Comparison of ENCODE assay signal across 18 cellular contexts in the genomic region with DNA sequence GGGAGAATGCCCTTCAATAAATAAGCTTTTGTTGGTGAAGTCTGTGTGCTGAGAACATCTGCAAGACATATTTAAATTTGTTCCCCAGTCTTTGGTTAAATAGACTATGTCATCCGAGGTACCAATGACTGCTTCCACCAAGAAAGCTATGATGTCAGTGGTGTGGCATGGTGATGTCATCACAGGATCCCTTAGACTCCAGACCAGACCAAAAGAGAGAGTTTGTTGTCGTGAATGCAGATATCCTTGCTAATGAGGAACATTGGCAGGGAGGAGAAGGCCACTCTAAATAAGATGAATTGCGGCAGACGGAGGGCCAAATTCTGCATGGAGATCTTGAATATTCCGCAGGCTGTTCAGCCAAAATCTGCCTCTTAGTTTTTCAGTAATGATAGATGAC. TPM values are rescaled to one million over a fixed set of nuclear protein-coding genes. Genes with fewer than 3 reads are reported as not detected.
DNase-seq lines count a peak whose midpoint lies in the region; ATAC-seq, FAIRE-seq and TF ChIP-seq lines count a peak whose summit lies in the region.
"Had no signal": no experiment of that assay in that cellular context is flagged by ENCODE, and none has a peak within 500 bp of the region (broad histone marks: within the 10 kb centered on the region; RNA-seq: fewer than 3 reads in every experiment).

No MANE protein-coding gene starts in this region.

- 14% methylated on average over 5 of the region's 5 CpGs for WGBS in K562 (ENCODE audit: insufficient coverage, low coverage, missing lambda C conversion rate)
- WGBS in right cardiac atrium = 46% methylated on average over 5 of the region's 5 CpGs

- in situ Hi-C loops in K562 (cut with MboI) = no loop called here

- H3K4me3 Mint-ChIP-seq in mesothelial cell of epicardium (no peak overlapping the region), progenitor cell of endocrine pancreas (ENCODE audit: low read depth) (no peak overlapping the region)
- H3K4me3 Mint-ChIP-seq: activated T-helper 17 cell treated with anti-CD3 and anti-CD28 coated beads, Interleukin-2, amount 50 U/mL, for 72 hours; T-helper 2 cell treated with Interferon-gamma antibody and Interleukin-4, amounts not matched to agents 5 μg/mL and 100 μg/mL, for 36 hours had no signal

- no peak overlapping the region for H2AFZ ChIP-seq in K562 (ENCODE audit: low read depth, low read length)

- H3K4me1 ChIP-seq in K562 (replicated peaks in 1 of 2; ENCODE audit: control insufficient read depth in 2 of 2, insufficient read depth in 2 of 2, low read length in 2 of 2) (no peaks in the 10 kb centered on the region), right cardiac atrium (ENCODE audit: control insufficient read depth, insufficient read depth, low read length) (peaks cover 2% of the 10 kb centered on the region)

- no peak for FAIRE-seq in K562 (lab: Jason Lieb, UNC)
- FAIRE-seq: GM19239 had no signal

- no peak for TF ChIP-seq CTCF in K562 (IDR thresholded peaks at IDR 0.05 in 2 of 3, conservative IDR thresholded peaks at IDR 0.05 in 1 of 3; ENCODE audit: insufficient read depth in 2 of 3, low read depth in 1 of 3, low read length in 3 of 3)
- no peak for TF ChIP-seq CTCF in mesothelial cell of epicardium (IDR thresholded peaks at IDR 0.05; ENCODE audit: unreplicated experiment)
- no peak for TF ChIP-seq CTCF in progenitor cell of endocrine pancreas (IDR thresholded peaks at IDR 0.05; ENCODE audit: unreplicated experiment)

- no TSS peak for BruUV-seq in K562 (replicated peaks; lab: Mats Ljungman, UMichigan)

- H3K4me2 ChIP-seq in K562 (ENCODE audit: insufficient read depth, low read length) = no peak overlapping the region

- H3K27me3 Mint-ChIP-seq in mesothelial cell of epicardium (ENCODE audit: low read depth) (no peaks in the 10 kb centered on the region), progenitor cell of endocrine pancreas (peaks cover 3% of the 10 kb centered on the region)
- H3K27me3 Mint-ChIP-seq: activated T-helper 17 cell treated with anti-CD3 and anti-CD28 coated beads, Interleukin-2, amount 50 U/mL, for 72 hours had no signal

- no peak for TF ChIP-seq EP300 in K562 (IDR thresholded peaks at IDR 0.05; ENCODE audit: low read length)

- H4K20me1 ChIP-seq in K562 (replicated peaks; ENCODE audit: control insufficient read depth, insufficient read depth, low read length) = no peaks in the 10 kb centered on the region

- H3K36me3 ChIP-seq in K562 (ENCODE audit: control insufficient read depth, insufficient read depth, low read length) (no peaks in the 10 kb centered on the region), MG63 (no peaks in the 10 kb centered on the region)
- H3K36me3 ChIP-seq: thyroid gland had no signal

- H3K36me3 Mint-ChIP-seq in mesothelial cell of epicardium (no peaks in the 10 kb centered on the region), progenitor cell of endocrine pancreas (ENCODE audit: insufficient read depth) (no peaks in the 10 kb centered on the region)

- TF ChIP-seq RAD21 in K562 (CRISPR knock-in tag; conservative IDR thresholded peaks at IDR 0.05 in 1 of 2, IDR thresholded peaks at IDR 0.05 in 1 of 2) = no peak

- no peaks in the 10 kb centered on the region for H3K9me3 ChIP-seq in K562 (replicated peaks; ENCODE audit: control insufficient read depth, insufficient read depth, low read depth, low read length)
- no peaks in the 10 kb centered on the region for H3K9me3 ChIP-seq in right cardiac atrium (ENCODE audit: control insufficient read depth, low read length)
- no peaks in the 10 kb centered on the region for H3K9me3 ChIP-seq in MG63
- H3K9me3 ChIP-seq: thyroid gland had no signal

- H3K79me2 ChIP-seq in K562 (ENCODE audit: control insufficient read depth, insufficient read depth, low read length) = no peaks in the 10 kb centered on the region

- CTCF ChIA-PET in K562 (lab: Yijun Ruan, JAX; ENCODE audit: low intra/inter-chr PET ratio) = no interaction called here

- peak overlapping the region; percentile 39 for H3K27ac Mint-ChIP-seq in mesothelial cell of epicardium
- H3K27ac Mint-ChIP-seq in progenitor cell of endocrine pancreas = no peak overlapping the region
- H3K27ac Mint-ChIP-seq: activated T-helper 17 cell treated with anti-CD3 and anti-CD28 coated beads, Interleukin-2, amount 50 U/mL, for 72 hours; T-helper 2 cell treated with Interferon-gamma antibody and Interleukin-4, amounts not matched to agents 5 μg/mL and 100 μg/mL, for 36 hours had no signal

- ATAC-seq in K562 (no peak), right cardiac atrium (no peak)
- ATAC-seq: activated T-helper 17 cell treated with anti-CD3 and anti-CD28 coated beads, Interleukin-2, amount 50 U/mL, for 72 hours had no signal

- H3K9me3 Mint-ChIP-seq in mesothelial cell of epicardium (no peaks in the 10 kb centered on the region), progenitor cell of endocrine pancreas (ENCODE audit: low read depth) (no peaks in the 10 kb centered on the region)
- H3K9me3 Mint-ChIP-seq: activated T-helper 17 cell treated with anti-CD3 and anti-CD28 coated beads, Interleukin-2, amount 50 U/mL, for 72 hours; T-helper 2 cell treated with Interferon-gamma antibody and Interleukin-4, amounts not matched to agents 5 μg/mL and 100 μg/mL, for 36 hours had no signal

- POLR2A ChIA-PET in K562 (lab: Yijun Ruan, JAX) = no interaction called here

- intact Hi-C loops in K562 (cut with micrococcal nuclease) = no loop called here
- intact Hi-C loops in right cardiac atrium (cut with DNase I) = no loop called here

- peaks cover 36% of the 10 kb centered on the region for H3K4me1 Mint-ChIP-seq in mesothelial cell of epicardium
- peaks cover 6% of the 10 kb centered on the region for H3K4me1 Mint-ChIP-seq in progenitor cell of endocrine pancreas (ENCODE audit: low read depth)

- no peak overlapping the region for H3K4me3 ChIP-seq in K562
- H3K4me3 ChIP-seq in right cardiac atrium (ENCODE audit: low read length) = no peak overlapping the region
- no peak overlapping the region for H3K4me3 ChIP-seq in MG63
- H3K4me3 ChIP-seq: thyroid gland had no signal

- H3K27me3 ChIP-seq in K562 (ENCODE audit: control insufficient read depth in 2 of 2, insufficient read depth in 2 of 2, low read length in 2 of 2) = peaks cover 23 to 36% of the 10 kb centered on the region in 2 experiments; a peak in 4 of 5 replicates
- H3K27me3 ChIP-seq in right cardiac atrium (ENCODE audit: control insufficient read depth, insufficient read depth) = no peaks in the 10 kb centered on the region
- no peaks in the 10 kb centered on the region for H3K27me3 ChIP-seq in MG63
- H3K27me3 ChIP-seq: thyroid gland had no signal

- DNase-seq in DMS 273 (lab: John Stamatoyannopoulos, UW; ENCODE audit: unreplicated experiment) = peak; percentile 4
- DNase-seq in DMS 273 treated with DMSO at 0.1 percent for 48 hours (lab: John Stamatoyannopoulos, UW) = no peak
- no peak for DNase-seq in K562 (ENCODE audit: extremely low read depth in 1 of 4, low spot score in 3 of 4)
- DNase-seq in mesothelial cell of epicardium (ENCODE audit: low spot score in 2 of 2, unreplicated experiment in 2 of 2) = no peak
- DNase-seq in right cardiac atrium = no peak
- no peak for DNase-seq in progenitor cell of endocrine pancreas (ENCODE audit: low spot score, unreplicated experiment)
- no peak for DNase-seq in MG63
- DNase-seq in NOMO-1 treated with dmso at 0.1 percent for 144 hours (lab: John Stamatoyannopoulos, UW; ENCODE audit: unreplicated experiment) = no peak
- DNase-seq: C1 segment of cervical spinal cord, DMS79 treated with DMSO at 0.1 percent for 48 hours, NCI-H2029 treated with DMSO at 0.1 percent for 48 hours, NCI-H510A treated with DMSO at 0.1 percent for 48 hours, OCI-M1, thyroid gland had no signal

- no peak overlapping the region for H3K9ac ChIP-seq in K562 (ENCODE audit: insufficient read depth in 1 of 2, low read depth in 2 of 2, low read length in 2 of 2)

- H3K27ac ChIP-seq in K562 (ENCODE audit: extremely low read depth, low read depth, low read length) = no peak overlapping the region
- H3K27ac ChIP-seq in right cardiac atrium (ENCODE audit: low read length) = no peak overlapping the region
- H3K27ac ChIP-seq: 22Rv1, thyroid gland had no signal

- H3K9me1 ChIP-seq in K562 (ENCODE audit: control insufficient read depth, insufficient read depth, low read length) = no peaks in the 10 kb centered on the region

- TF ChIP-seq POLR2A in K562 (conservative IDR thresholded peaks at IDR 0.05) = no peak

TF ChIP-seq in K562, 482 proteins besides CTCF, POLR2A, EP300 and RAD21 (continues in another document):
- TF ChIP-seq ZC3H11A (IDR thresholded peaks at IDR 0.05; ENCODE audit: low read depth, low read length) (no peak), ATF1 (CRISPR knock-in tag; IDR thresholded peaks at IDR 0.05) (no peak), ATF1 (tag; IDR thresholded peaks at IDR 0.05) (peak; percentile 27; the same call in 1 of the 2 replicates)

RNA-seq across cellular contexts. Expression of a gene that starts 11.9 kb away (rescaled TPM):
- 0.23 and 0.60 TPM in 2 replicates for total RNA-seq in K562 (2011; cell fraction: chromatin; rRNA removed; ENCODE audit: low replicate concordance)
- not detected in 2 replicates for total RNA-seq in K562 (2011; cell fraction: nucleolus; rRNA removed)
- 0.15 and 0.84 TPM in 2 replicates for total RNA-seq in K562 (2011; cell fraction: nucleoplasm; rRNA removed)
- total RNA-seq in K562 (2014; rRNA removed) (not detected in 2 replicates), K562 (2014; rRNA removed; fragmentation: Illumina TruSeq; extraction: Trizol) (0.18 TPM in 1 of 2 replicates, not detected in the other), K562 (2015; rRNA removed; fragmentation: Illumina TruSeq; extraction: Trizol) (not detected in 2 replicates), K562 (2021) (0.09 and 0.24 TPM in 2 replicates), mesothelial cell of epicardium (5.8 to 7.6 TPM (median 6.2 TPM) in 3 replicates), right cardiac atrium (10 to 100 TPM; 26.4 to 44.1 (median 27.6) TPM), progenitor cell of endocrine pancreas (8.5 and 10.8 TPM in 2 replicates)
- polyA plus RNA-seq in K562 (2011; rRNA removed) (0.04 TPM in 1 of 2 replicates, not detected in the other), K562 (2014; fragmentation: Illumina TruSeq; extraction: Trizol) (0.12 TPM in 2 replicates), K562 (2014; fragmentation: Nextera tagmentation; extraction: Ambion mirVana) (not detected), K562 (2014; rRNA removed) (0.04 and 0.23 TPM in 2 replicates), right cardiac atrium (15.2 TPM)
- polyA plus RNA-seq in K562 (2011; cell fraction: cytosol; rRNA removed) = 0.03 and 0.13 TPM in 2 replicates
- 0.07 and 0.10 TPM in 2 replicates for polyA plus RNA-seq in K562 (2011; cell fraction: nucleus; rRNA removed)
- 0.12 and 0.46 TPM in 2 replicates for polyA plus RNA-seq in K562 (2012)
- polyA minus RNA-seq in K562 (2011; rRNA and poly(A)+ RNA removed) = 0.12 TPM in 1 of 2 replicates, not detected in the other
- not detected in 2 replicates for polyA minus RNA-seq in K562 (2011; cell fraction: cytosol; rRNA and poly(A)+ RNA removed)
- not detected in 2 replicates for polyA minus RNA-seq in K562 (2011; cell fraction: nucleus; rRNA and poly(A)+ RNA removed)
- total RNA-seq in MG63 (2014; rRNA removed; shearing (Covaris generic); ENCODE audit: low replicate concordance) = 6.8 and 13.2 TPM in 2 replicates
